Comparison of ENCODE assay signal across 12 cellular contexts in the genomic region with DNA sequence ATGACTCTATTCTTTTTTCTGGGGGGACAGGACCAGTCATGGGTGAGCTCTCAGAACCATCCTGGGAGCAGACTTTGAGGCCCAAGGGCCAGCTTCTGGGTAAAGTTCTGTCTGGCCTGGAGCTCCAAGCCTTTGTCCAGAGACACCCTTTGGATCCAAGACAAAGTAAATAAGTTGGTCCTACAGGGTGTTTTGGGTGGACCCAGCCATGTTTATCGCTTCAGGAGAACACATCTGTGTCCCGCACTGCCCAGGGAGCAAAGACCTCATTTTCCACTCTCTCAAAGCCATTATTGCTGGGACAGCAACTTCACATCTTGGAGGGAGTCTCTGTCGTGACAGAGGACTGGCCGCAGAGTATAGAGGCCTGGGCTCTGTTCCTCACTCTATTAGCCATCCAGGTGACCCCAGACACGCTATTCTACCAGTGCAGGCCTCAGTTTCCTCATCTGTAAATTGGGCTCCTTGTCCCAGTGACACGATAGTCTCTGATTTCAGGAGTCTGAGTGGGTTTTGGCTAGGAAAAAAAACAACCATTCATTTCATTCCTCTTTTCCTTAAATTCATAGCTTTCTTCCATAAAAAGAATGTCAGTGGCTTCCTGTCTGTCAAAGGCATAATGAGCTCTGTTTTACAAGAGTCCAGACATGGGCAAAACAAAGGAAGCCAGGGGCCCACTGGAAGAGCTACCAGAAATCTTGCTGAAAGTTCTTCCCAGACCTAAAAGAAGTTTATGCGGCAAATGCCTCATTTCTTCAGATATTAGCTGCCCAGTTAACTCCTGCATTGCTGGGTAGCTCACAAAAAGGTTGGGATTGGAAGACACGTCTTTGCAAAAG.
DNase-seq lines count a peak whose midpoint lies in the region; ATAC-seq, FAIRE-seq and TF ChIP-seq lines count a peak whose summit lies in the region.
"Had no signal": no experiment of that assay in that cellular context is flagged by ENCODE, and none has a peak within 500 bp of the region (broad histone marks: within the 10 kb centered on the region; RNA-seq: fewer than 3 reads in every experiment).

No MANE protein-coding gene starts in this region.

- H3K4me2 ChIP-seq in K562 (ENCODE audit: insufficient read depth, low read length) = no peak overlapping the region

- H3K27ac ChIP-seq in K562 (ENCODE audit: extremely low read depth, low read depth, low read length) = no peak overlapping the region
- peak overlapping the region in 3 of 4 donors; percentile 10 to 47 (median 19) for H3K27ac ChIP-seq in transverse colon

- no peak for FAIRE-seq in K562 (lab: Jason Lieb, UNC)

- TF ChIP-seq RAD21 in K562 (CRISPR knock-in tag; conservative IDR thresholded peaks at IDR 0.05 in 1 of 2, IDR thresholded peaks at IDR 0.05 in 1 of 2) = no peak

- in situ Hi-C loops in K562 (cut with MboI) = loop anchor here (10.0 kb wide), 1 partner anchor 327 kb away; no protein-coding TSS in a partner anchor
- in situ Hi-C loops in transverse colon (cut with MboI; ENCODE audit: low pct_ligation_motif_present in 1 of 4, low pct_unique_long_range_greater_than_20kb in 1 of 4, low sequenced_read_pairs in 3 of 4) = loop anchor here in 1 of 4 donors (10.0 kb wide), 1 partner anchor 87 kb away; no protein-coding TSS in a partner anchor

- H3K9me1 ChIP-seq in K562 (ENCODE audit: control insufficient read depth, insufficient read depth, low read length) = no peaks in the 10 kb centered on the region

- DNase-seq in K562 (ENCODE audit: extremely low read depth in 1 of 4, low spot score in 3 of 4) (no peak), left ventricle myocardium superior (peak; percentile 35), posterior vena cava (ENCODE audit: low spot score) (peak; percentile 19), transverse colon (no peak), NCI-H345 (lab: John Stamatoyannopoulos, UW) (no peak)
- DNase-seq: activated CD4-positive, alpha-beta T cell treated with anti-CD3 and anti-CD28 coated beads for 48 hours; activated CD8-positive, alpha-beta memory T cell treated with anti-CD3 and anti-CD28 coated beads, Interleukin-2, amount 50 U/mL, for 4 hours; H9; NCI-H1694 treated with DMSO at 0.1 percent for 48 hours; T1000 had no signal

- intact Hi-C loops in K562 (cut with micrococcal nuclease) (no loop called here), left ventricle myocardium superior (cut with micrococcal nuclease) (no loop called here), posterior vena cava (cut with DNase I) (no loop called here), transverse colon (cut with DNase I; ENCODE audit: low total_unique reads) (no loop called here)

- H2AFZ ChIP-seq in K562 (ENCODE audit: low read depth, low read length) = no peak overlapping the region

- H4K20me1 ChIP-seq in K562 (replicated peaks; ENCODE audit: control insufficient read depth, insufficient read depth, low read length) = no peaks in the 10 kb centered on the region

- H3K9me3 ChIP-seq in K562 (replicated peaks; ENCODE audit: control insufficient read depth, insufficient read depth, low read depth, low read length) (no peaks in the 10 kb centered on the region), transverse colon (no peaks in the 10 kb centered on the region)

- H3K4me3 ChIP-seq in K562 = no peak overlapping the region
- H3K4me3 ChIP-seq in transverse colon = no peak overlapping the region

- H3K79me2 ChIP-seq in K562 (ENCODE audit: control insufficient read depth, insufficient read depth, low read length) = no peaks in the 10 kb centered on the region

- POLR2A ChIA-PET in K562 (lab: Yijun Ruan, JAX) = interaction anchor here (0.6 to 2.5 kb wide), 7 partner anchors 8 to 207 kb away, joined by 3 to 9 read pairs (median 4); no protein-coding TSS in a partner anchor

- TF ChIP-seq POLR2A in K562 (conservative IDR thresholded peaks at IDR 0.05) (no peak), transverse colon (IDR thresholded peaks at IDR 0.05) (no peak)

- no peaks in the 10 kb centered on the region for H3K36me3 ChIP-seq in K562 (ENCODE audit: control insufficient read depth, insufficient read depth, low read length)
- H3K36me3 ChIP-seq in transverse colon = no peaks in the 10 kb centered on the region

- 59% methylated on average over 8 of the region's 8 CpGs for WGBS in K562 (ENCODE audit: insufficient coverage, low coverage, missing lambda C conversion rate)
- WGBS in transverse colon (ENCODE audit: low coverage in 1 of 2), 2 donors = 89% methylated on average over 8 of the region's 8 CpGs; no CpG with 5 or more reads in 1 of the 2 donors

- H3K9ac ChIP-seq in K562 (ENCODE audit: insufficient read depth in 1 of 2, low read depth in 2 of 2, low read length in 2 of 2) = no peak overlapping the region

- no TSS peak for BruUV-seq in K562 (replicated peaks; lab: Mats Ljungman, UMichigan)

- CTCF ChIA-PET in K562 (lab: Yijun Ruan, JAX; ENCODE audit: low intra/inter-chr PET ratio) = no interaction called here

- no peaks in the 10 kb centered on the region for H3K27me3 ChIP-seq in K562 (ENCODE audit: control insufficient read depth in 2 of 2, insufficient read depth in 2 of 2, low read length in 2 of 2)
- H3K27me3 ChIP-seq in transverse colon = no peaks in the 10 kb centered on the region

- TF ChIP-seq CTCF in K562 (IDR thresholded peaks at IDR 0.05 in 2 of 3, conservative IDR thresholded peaks at IDR 0.05 in 1 of 3; ENCODE audit: insufficient read depth in 2 of 3, low read depth in 1 of 3, low read length in 3 of 3) (no peak), transverse colon (IDR thresholded peaks at IDR 0.05) (no peak)

- TF ChIP-seq EP300 in K562 (IDR thresholded peaks at IDR 0.05; ENCODE audit: low read length) (no peak), transverse colon (IDR thresholded peaks at IDR 0.05; ENCODE audit: low read depth) (no peak)

- ATAC-seq in K562 (no peak), left ventricle myocardium superior (peak; percentile 45), HG03342 (IDR thresholded peaks at IDR 0.05; ENCODE audit: unreplicated experiment) (no peak), HG02970 (IDR thresholded peaks at IDR 0.05; ENCODE audit: low FRiP score, unreplicated experiment) (no peak)

- peaks cover 40 to 41% of the 10 kb centered on the region in 2 experiments for H3K4me1 ChIP-seq in K562 (replicated peaks in 1 of 2; ENCODE audit: control insufficient read depth in 2 of 2, insufficient read depth in 2 of 2, low read length in 2 of 2)
- peaks cover 0 to 11% (median 5%) of the 10 kb centered on the region in 4 donors for H3K4me1 ChIP-seq in transverse colon

TF ChIP-seq in K562, 482 proteins besides CTCF, POLR2A, EP300 and RAD21 (continues in another document):
- TF ChIP-seq ZNF764 (CRISPR knock-in tag; IDR thresholded peaks at IDR 0.05; ENCODE audit: low read depth) (no peak), RBM25 (IDR thresholded peaks at IDR 0.05; ENCODE audit: low read depth, low read length, severe bottlenecking) (peak; percentile 94), SIX5 (IDR thresholded peaks at IDR 0.05; ENCODE audit: borderline replicate concordance in 1 of 2, insufficient read depth in 1 of 2, low read depth in 1 of 2, low read length in 2 of 2) (no peak), ZNF232 (CRISPR knock-in tag; IDR thresholded peaks at IDR 0.05) (no peak), ZNF707 (CRISPR knock-in tag; conservative IDR thresholded peaks at IDR 0.05) (no peak), HDAC2 (IDR thresholded peaks at IDR 0.05) (peak; percentile 25; the same call in 1 of the 2 replicates), ZNF121 (CRISPR knock-in tag; conservative IDR thresholded peaks at IDR 0.05) (no peak), KDM1A (IDR thresholded peaks at IDR 0.05) (peak; percentile 27 to 75; a peak in 3 of 4 replicates), ADNP (tag; IDR thresholded peaks at IDR 0.05) (peak; percentile 77), DDX20 (tag; IDR thresholded peaks at IDR 0.05; ENCODE audit: low read depth) (no peak), CBFA2T3 (IDR thresholded peaks at IDR 0.05) (no peak)
- TF ChIP-seq, protein P1, sequence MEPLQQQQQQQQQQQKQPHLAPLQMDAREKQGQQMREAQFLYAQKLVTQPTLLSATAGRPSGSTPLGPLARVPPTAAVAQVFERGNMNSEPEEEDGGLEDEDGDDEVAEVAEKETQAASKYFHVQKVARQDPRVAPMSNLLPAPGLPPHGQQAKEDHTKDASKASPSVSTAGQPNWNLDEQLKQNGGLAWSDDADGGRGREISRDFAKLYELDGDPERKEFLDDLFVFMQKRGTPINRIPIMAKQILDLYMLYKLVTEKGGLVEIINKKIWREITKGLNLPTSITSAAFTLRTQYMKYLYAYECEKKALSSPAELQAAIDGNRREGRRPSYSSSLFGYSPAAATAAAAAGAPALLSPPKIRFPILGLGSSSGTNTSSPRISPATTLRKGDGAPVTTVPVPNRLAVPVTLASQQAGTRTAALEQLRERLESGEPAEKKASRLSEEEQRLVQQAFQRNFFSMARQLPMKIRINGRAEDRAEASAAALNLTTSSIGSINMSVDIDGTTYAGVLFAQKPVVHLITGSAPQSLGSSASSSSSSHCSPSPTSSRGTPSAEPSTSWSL (CRISPR knock-in tag; IDR thresholded peaks at IDR 0.05; ENCODE audit: borderline replicate concordance) = no peak
- TF ChIP-seq, protein P2, sequence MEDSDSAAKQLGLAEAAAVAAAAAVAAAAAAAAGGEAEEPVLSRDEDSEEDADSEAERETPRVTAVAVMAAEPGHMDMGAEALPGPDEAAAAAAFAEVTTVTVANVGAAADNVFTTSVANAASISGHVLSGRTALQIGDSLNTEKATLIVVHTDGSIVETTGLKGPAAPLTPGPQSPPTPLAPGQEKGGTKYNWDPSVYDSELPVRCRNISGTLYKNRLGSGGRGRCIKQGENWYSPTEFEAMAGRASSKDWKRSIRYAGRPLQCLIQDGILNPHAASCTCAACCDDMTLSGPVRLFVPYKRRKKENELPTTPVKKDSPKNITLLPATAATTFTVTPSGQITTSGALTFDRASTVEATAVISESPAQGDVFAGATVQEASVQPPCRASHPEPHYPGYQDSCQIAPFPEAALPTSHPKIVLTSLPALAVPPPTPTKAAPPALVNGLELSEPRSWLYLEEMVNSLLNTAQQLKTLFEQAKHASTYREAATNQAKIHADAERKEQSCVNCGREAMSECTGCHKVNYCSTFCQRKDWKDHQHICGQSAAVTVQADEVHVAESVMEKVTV (CRISPR knock-in tag; IDR thresholded peaks at IDR 0.05) = no peak
- TF ChIP-seq, protein P3, sequence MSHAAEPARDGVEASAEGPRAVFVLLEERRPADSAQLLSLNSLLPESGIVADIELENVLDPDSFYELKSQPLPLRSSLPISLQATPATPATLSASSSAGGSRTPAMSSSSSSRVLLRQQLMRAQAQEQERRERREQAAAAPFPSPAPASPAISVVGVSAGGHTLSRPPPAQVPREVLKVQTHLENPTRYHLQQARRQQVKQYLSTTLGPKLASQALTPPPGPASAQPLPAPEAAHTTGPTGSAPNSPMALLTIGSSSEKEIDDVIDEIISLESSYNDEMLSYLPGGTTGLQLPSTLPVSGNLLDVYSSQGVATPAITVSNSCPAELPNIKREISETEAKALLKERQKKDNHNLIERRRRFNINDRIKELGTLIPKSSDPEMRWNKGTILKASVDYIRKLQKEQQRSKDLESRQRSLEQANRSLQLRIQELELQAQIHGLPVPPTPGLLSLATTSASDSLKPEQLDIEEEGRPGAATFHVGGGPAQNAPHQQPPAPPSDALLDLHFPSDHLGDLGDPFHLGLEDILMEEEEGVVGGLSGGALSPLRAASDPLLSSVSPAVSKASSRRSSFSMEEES (CRISPR knock-in tag; IDR thresholded peaks at IDR 0.05) = no peak

Comparison
In these comparisons a context has a peak if more than half of its experiments do, and no peak if none do; other contexts are left out.
1. DNase-seq: peak in left ventricle myocardium superior (single experiment) and posterior vena cava (single experiment); none in K562 (0 of 4), transverse colon (single experiment) and NCI-H345 (single experiment).